ENCODE assay signal across 27 cellular contexts in the genomic region with DNA sequence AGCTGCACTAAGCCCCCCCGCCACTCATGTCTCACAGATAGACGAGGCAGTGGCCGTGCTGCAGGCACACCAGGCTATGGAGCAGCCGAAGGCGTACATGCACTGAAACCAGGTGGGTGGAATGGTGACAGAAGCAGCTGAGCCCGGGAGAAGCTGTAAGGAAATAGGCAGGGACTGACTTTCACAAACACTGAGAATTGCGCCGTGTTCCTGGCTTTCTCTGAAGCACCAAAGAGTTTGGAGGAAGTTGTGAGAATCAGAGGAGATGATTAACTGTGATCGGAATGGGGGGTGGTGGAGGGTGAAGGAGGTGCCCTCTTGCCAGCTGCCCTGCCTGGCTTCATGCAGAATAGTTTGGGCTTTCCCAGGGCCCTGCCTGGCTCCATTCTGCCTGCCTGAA. TPM values are rescaled to one million over a fixed set of nuclear protein-coding genes. Genes with fewer than 3 reads are reported as not detected.
A peak's percentile ranks its signal among the peaks of the same experiment; 100 is the strongest.
DNase-seq lines count a peak whose midpoint lies in the region; ATAC-seq and TF ChIP-seq lines count a peak whose summit lies in the region.
"Had no signal": no experiment of that assay in that cellular context is flagged by ENCODE, and none has a peak within 500 bp of the region (broad histone marks: within the 10 kb centered on the region; RNA-seq: fewer than 3 reads in every experiment).

No MANE protein-coding gene starts in this region.

- H3K27me3 ChIP-seq in CD8-positive, alpha-beta T cell (ENCODE audit: insufficient read depth, low read length), result no peaks in the 10 kb centered on the region
- H3K27me3 ChIP-seq in PC-3 (ENCODE audit: low read length), result no peaks in the 10 kb centered on the region
- H3K27me3 ChIP-seq: hepatocyte, left lung, right atrium auricular region had no signal

- H3K36me3 Mint-ChIP-seq in CD8-positive, alpha-beta T cell, result peaks cover 87% of the 10 kb centered on the region

- no peak overlapping the region for H3K4me3 Mint-ChIP-seq in CD8-positive, alpha-beta T cell
- H3K4me3 Mint-ChIP-seq: activated naive CD4-positive, alpha-beta T cell treated with anti-CD3 and anti-CD28 coated beads for 36 hours; activated T-cell treated with anti-CD3 and anti-CD28 coated beads, Interleukin-2, amount 50 U/mL, for 4 hours; CD14-positive monocyte; dendritic cell treated with granulocyte-macrophage colony-stimulating factor and Interleukin-4, amounts not matched to agents 40 ng/mL and 50 ng/mL, for 4 days; naive thymus-derived CD8-positive, alpha-beta T cell; T-helper 1 cell treated with Interleukin-12 subunit alpha and Interleukin-12 subunit beta and Interleukin-4 antibody, amounts not matched to agents 30 μg/mL and 1 μg/mL, for 36 hours had no signal

- peak overlapping the region; percentile 23 for H3K27ac Mint-ChIP-seq in CD8-positive, alpha-beta T cell
- H3K27ac Mint-ChIP-seq: activated naive CD4-positive, alpha-beta T cell treated with anti-CD3 and anti-CD28 coated beads for 36 hours; dendritic cell treated with granulocyte-macrophage colony-stimulating factor and Interleukin-4, amounts not matched to agents 40 ng/mL and 50 ng/mL, for 4 days had no signal

- no peak for ATAC-seq in CD8-positive, alpha-beta T cell
- ATAC-seq in PC-3 (0 out of 2 replicates have a peak, but pooled peaks have one; percentile 14), esophagus mucosa (peak; percentile 19), omental fat pad (ENCODE audit: low FRiP score) (no peak)
- ATAC-seq: activated T-cell treated with anti-CD3 and anti-CD28 coated beads, Interleukin-2, amount 50 U/mL, for 4 hours; left lung; naive thymus-derived CD8-positive, alpha-beta T cell had no signal

- POLR2A ChIA-PET in CD8-positive, alpha-beta T cell (lab: Charles Lee), result no interaction called here
- POLR2A ChIA-PET in PC-3 (lab: Charles Lee; ENCODE audit: unreplicated experiment), result no interaction called here

- BruUV-seq in PC-3 (replicated peaks; lab: Mats Ljungman, UMichigan), result no TSS peak

- no peaks in the 10 kb centered on the region for H3K9me3 ChIP-seq in CD8-positive, alpha-beta T cell (ENCODE audit: low read length)
- no peaks in the 10 kb centered on the region for H3K9me3 ChIP-seq in PC-3 (ENCODE audit: low read length)
- H3K9me3 ChIP-seq: left lung, right atrium auricular region, thoracic aorta had no signal

- no peaks in the 10 kb centered on the region for H3K9me3 Mint-ChIP-seq in CD8-positive, alpha-beta T cell
- H3K9me3 Mint-ChIP-seq: activated naive CD4-positive, alpha-beta T cell treated with anti-CD3 and anti-CD28 coated beads for 36 hours; activated T-cell treated with anti-CD3 and anti-CD28 coated beads, Interleukin-2, amount 50 U/mL, for 4 hours; CD14-positive monocyte; dendritic cell treated with granulocyte-macrophage colony-stimulating factor and Interleukin-4, amounts not matched to agents 40 ng/mL and 50 ng/mL, for 4 days; naive thymus-derived CD8-positive, alpha-beta T cell; T-helper 1 cell treated with Interleukin-12 subunit alpha and Interleukin-12 subunit beta and Interleukin-4 antibody, amounts not matched to agents 30 μg/mL and 1 μg/mL, for 36 hours had no signal

- no peak for TF ChIP-seq CTCF in CD8-positive, alpha-beta T cell (IDR thresholded peaks at IDR 0.05)
- TF ChIP-seq CTCF in PC-3 (conservative IDR thresholded peaks at IDR 0.05; ENCODE audit: low read depth, low read length) (no peak), omental fat pad (IDR thresholded peaks at IDR 0.05) (no peak)

- H4K20me1 ChIP-seq in PC-3 (ENCODE audit: low read length), result peaks cover 9% of the 10 kb centered on the region; the same call in 1 of the 2 replicates

- H3K27ac ChIP-seq in CD8-positive, alpha-beta T cell (ENCODE audit: low read depth, low read length), result no peak overlapping the region
- no peak overlapping the region for H3K27ac ChIP-seq in PC-3 (ENCODE audit: low read length)
- H3K27ac ChIP-seq: hepatocyte, KMS-11, left lung, right atrium auricular region, SK-N-MC had no signal

- H3K36me3 ChIP-seq in CD8-positive, alpha-beta T cell (ENCODE audit: insufficient read depth, low read length), result peaks cover 30% of the 10 kb centered on the region
- H3K36me3 ChIP-seq in PC-3 (ENCODE audit: low read depth, low read length), result peaks cover 39% of the 10 kb centered on the region

- intact Hi-C loops in CD8-positive, alpha-beta T cell (cut with DNase I, micrococcal nuclease), result no loop called here
- intact Hi-C loops in PC-3 (cut with micrococcal nuclease), result no loop called here
- intact Hi-C loops in posterior cingulate gyrus (cut with DNase I), result no loop called here

- H2AFZ ChIP-seq in PC-3 (ENCODE audit: low read length), result no peak overlapping the region
- H2AFZ ChIP-seq: hepatocyte had no signal

- no peaks in the 10 kb centered on the region for H3K4me1 Mint-ChIP-seq in CD8-positive, alpha-beta T cell (ENCODE audit: low read depth)
- H3K4me1 Mint-ChIP-seq: CD14-positive monocyte had no signal

- no peaks in the 10 kb centered on the region for H3K9me2 ChIP-seq in PC-3 (replicated peaks; ENCODE audit: low read length)

- H3K9ac ChIP-seq in PC-3 (ENCODE audit: low read length), result no peak overlapping the region
- H3K9ac ChIP-seq: KMS-11 had no signal

- CTCF ChIA-PET in CD8-positive, alpha-beta T cell (lab: Charles Lee), result no interaction called here
- CTCF ChIA-PET in PC-3 (lab: Charles Lee), result interaction anchor here (1.0 kb wide), 1 partner anchor 27 kb away, joined by 3 read pairs; no protein-coding TSS in a partner anchor

- no peaks in the 10 kb centered on the region for H3K79me2 ChIP-seq in PC-3 (ENCODE audit: low read length)
- H3K79me2 ChIP-seq: hepatocyte had no signal

- no peaks in the 10 kb centered on the region for H3K27me3 Mint-ChIP-seq in CD8-positive, alpha-beta T cell (ENCODE audit: low read depth)
- H3K27me3 Mint-ChIP-seq: dendritic cell treated with granulocyte-macrophage colony-stimulating factor and Interleukin-4, amounts not matched to agents 40 ng/mL and 50 ng/mL, for 4 days; naive thymus-derived CD8-positive, alpha-beta T cell had no signal

- no peaks in the 10 kb centered on the region for H3K4me1 ChIP-seq in CD8-positive, alpha-beta T cell (ENCODE audit: insufficient read depth, low read length)
- no peaks in the 10 kb centered on the region for H3K4me1 ChIP-seq in PC-3 (ENCODE audit: insufficient read depth, low read length)
- H3K4me1 ChIP-seq: left lung, right atrium auricular region had no signal

- DNase-seq in CD8-positive, alpha-beta T cell, result no peak
- DNase-seq in PC-3 (no peak), posterior cingulate gyrus (peak in 8 of 10 donors; percentile 12 to 89 (median 42)), omental fat pad (ENCODE audit: low spot score) (no peak), GM19238 (ENCODE audit: insufficient read length, low spot score) (no peak), DMS53 treated with DMSO at 0.1 percent for 48 hours (lab: John Stamatoyannopoulos, UW; ENCODE audit: unreplicated experiment) (no peak)
- DNase-seq: activated naive CD4-positive, alpha-beta T cell treated with anti-CD3 and anti-CD28 coated beads for 36 hours; activated T-cell treated with anti-CD3 and anti-CD28 coated beads, Interleukin-2, amount 50 U/mL, for 4 hours; aorta; central memory CD4-positive, alpha-beta T cell; foreskin melanocyte; GDM1; left lung; MV-4-11; naive thymus-derived CD8-positive, alpha-beta T cell; NCI-H526; stimulated activated CD4-positive, alpha-beta T cell treated with anti-CD3 and anti-CD28 coated beads, Interleukin-4, amount 100 ng/mL, for 24 hours; stimulated activated naive CD4-positive, alpha-beta T cell had no signal

- no peak overlapping the region for H3K4me3 ChIP-seq in CD8-positive, alpha-beta T cell (ENCODE audit: low read depth, low read length)
- no peak overlapping the region for H3K4me3 ChIP-seq in PC-3 (ENCODE audit: low read length)
- H3K4me3 ChIP-seq: hepatocyte, left lung, right atrium auricular region, SK-N-MC, thoracic aorta had no signal

- H3F3A ChIP-seq in PC-3 (ENCODE audit: low read length, unreplicated experiment), result no peaks in the 10 kb centered on the region

- H3K4me2 ChIP-seq in PC-3 (ENCODE audit: low read length), result no peak overlapping the region
- H3K4me2 ChIP-seq: hepatocyte, KMS-11 had no signal

RNA-seq across cellular contexts. Expression of gene TOMM34, which starts 21.6 kb away (rescaled TPM):
- 10 to 100 TPM; 11.9 to 12.4 TPM for total RNA-seq in CD8-positive, alpha-beta T cell
- total RNA-seq in PC-3 (2014; rRNA removed) (103 and 120 TPM in 2 replicates), esophagus mucosa (11.4 TPM), omental fat pad (10 to 100 TPM in 3 of 4 donors, 1 to 10 TPM in 1; 9.1 to 23.9 (median 12.1) TPM)

RNA-seq across cellular contexts. Expression of gene STK4, which starts 27.7 kb away (rescaled TPM):
- total RNA-seq in CD8-positive, alpha-beta T cell, result 100 to 1,000 TPM; 253 to 259 TPM
- 18.6 and 20.6 TPM in 2 replicates for total RNA-seq in PC-3 (2014; rRNA removed)
- 15.8 TPM for total RNA-seq in esophagus mucosa
- 10 to 100 TPM; 26.4 to 51.9 (median 38.6) TPM for total RNA-seq in omental fat pad

RNA-seq across cellular contexts. Expression of gene PABPC1L, which starts 28.8 kb away (rescaled TPM):
- total RNA-seq in CD8-positive, alpha-beta T cell, result 10 to 100 TPM; 31.9 to 34.0 TPM
- total RNA-seq in PC-3 (2014; rRNA removed), result 32.0 and 40.7 TPM in 2 replicates
- total RNA-seq in esophagus mucosa, result 10.0 TPM
- total RNA-seq in omental fat pad, result 10 to 100 TPM in 2 of 4 donors, 1 to 10 TPM in 2; 5.1 to 17.1 (median 10.3) TPM

RNA-seq across cellular contexts. Expression of gene YWHAB, which starts 53.1 kb away (rescaled TPM):
- total RNA-seq in CD8-positive, alpha-beta T cell, result 100 to 1,000 TPM; 124 to 136 TPM
- total RNA-seq in PC-3 (2014; rRNA removed) (116 and 118 TPM in 2 replicates), esophagus mucosa (158 TPM), omental fat pad (100 to 1,000 TPM; 114 to 153 (median 143) TPM)

Comparison
In these comparisons a context has a peak if more than half of its experiments do, and no peak if none do; other contexts are left out.
1. ATAC-seq: peak in PC-3 (single experiment) and esophagus mucosa (single experiment); none in CD8-positive, alpha-beta T cell (single experiment) and omental fat pad (single experiment).
2. DNase-seq: peak in posterior cingulate gyrus (8 of 10); none in CD8-positive, alpha-beta T cell (0 of 7), PC-3 (single experiment), omental fat pad (single experiment), GM19238 (single experiment) and DMS53 treated with DMSO at 0.1 percent for 48 hours (single experiment).
3. RNA of gene STK4, which starts 27.7 kb away (total RNA-seq): 253 to 259 TPM in CD8-positive, alpha-beta T cell; 26.4 to 51.9 TPM in omental fat pad, 18.6 to 20.6 TPM in PC-3 and 15.8 TPM in esophagus mucosa (single experiment); every median in the first group is over 4 times any median in the second.